In the genomic region with DNA sequence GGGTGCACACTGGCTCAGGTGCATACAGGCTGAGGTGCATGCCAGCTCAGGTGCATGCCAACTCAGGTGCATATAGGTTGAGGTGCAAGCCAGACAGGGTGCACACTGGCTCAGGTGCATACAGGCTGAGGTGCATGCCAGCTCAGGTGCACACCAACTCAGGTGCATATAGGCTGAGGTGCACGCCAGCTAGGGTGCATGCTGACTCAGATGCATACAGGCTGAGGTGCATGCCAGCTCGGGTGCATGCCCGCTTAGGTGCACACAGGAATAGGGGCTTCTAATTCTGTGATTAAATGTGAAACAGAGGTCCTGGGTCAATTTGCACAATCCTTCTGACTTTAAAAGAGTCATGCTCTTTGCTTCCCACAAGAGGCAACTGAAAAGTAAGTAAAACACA, we compare ENCODE assay signal across 8 cellular contexts. TPM values are rescaled to one million over a fixed set of nuclear protein-coding genes. Genes with fewer than 3 reads are reported as not detected.
DNase-seq lines count a peak whose midpoint lies in the region; ATAC-seq and TF ChIP-seq lines count a peak whose summit lies in the region.
"Not testable (repeated sequence)": the region's sequence is repeated elsewhere in the genome, so short reads cannot be mapped to it uniquely, and the experiment has no call there.

No MANE protein-coding gene starts in this region.

- not testable (repeated sequence) for H3K27me3 Mint-ChIP-seq in activated CD4-positive, alpha-beta T cell treated with anti-CD3 and anti-CD28 coated beads, Interleukin-2, amount 10 ng/mL, durations not matched to agents 24 days and 14 days; central memory CD8-positive, alpha-beta T cell; naive thymus-derived CD4-positive, alpha-beta T cell

- H3K27ac Mint-ChIP-seq in activated CD4-positive, alpha-beta T cell treated with anti-CD3 and anti-CD28 coated beads, Interleukin-2, amount 10 ng/mL, durations not matched to agents 24 days and 14 days, result peak overlapping the region; percentile 84
- peak overlapping the region; percentile 83 for H3K27ac Mint-ChIP-seq in central memory CD8-positive, alpha-beta T cell (ENCODE audit: low read depth)
- H3K27ac Mint-ChIP-seq in naive thymus-derived CD4-positive, alpha-beta T cell, result peak overlapping the region; percentile 67 to 99 (median 94)
- not testable (repeated sequence) for H3K27ac Mint-ChIP-seq in stimulated activated effector memory CD8-positive, alpha-beta T cell treated with anti-CD3 and anti-CD28 coated beads, Interleukin-12 subunit alpha, Interleukin-12 subunit beta, amount 100 ng/mL, for 72 hours

- intact Hi-C loops in activated CD4-positive, alpha-beta T cell treated with anti-CD3 and anti-CD28 coated beads, Interleukin-2, amount 10 ng/mL, durations not matched to agents 24 days and 14 days (cut with micrococcal nuclease); naive thymus-derived CD4-positive, alpha-beta T cell (cut with micrococcal nuclease): not testable (repeated sequence)

- H3K27me3 ChIP-seq in BLaER1 treated with 17β-estradiol and CSF1 and Interleukin-3, amounts not matched to agents 10 nM and 100 nM; Peyer's patch; naive thymus-derived CD4-positive, alpha-beta T cell (ENCODE audit: control insufficient read depth in 2 of 2, insufficient read depth in 2 of 2, low read length in 2 of 2): not testable (repeated sequence)

- TF ChIP-seq POLR2A in Peyer's patch (IDR thresholded peaks at IDR 0.05), result not testable (repeated sequence)

- peak in 2 of 3 donors; percentile 6 to 40 for DNase-seq in Peyer's patch
- not testable (repeated sequence) for DNase-seq in activated CD4-positive, alpha-beta T cell treated with anti-CD3 and anti-CD28 coated beads, Interleukin-2, amount 10 ng/mL, durations not matched to agents 24 days and 14 days; central memory CD8-positive, alpha-beta T cell (ENCODE audit: low spot score in 2 of 2); naive thymus-derived CD4-positive, alpha-beta T cell; stimulated activated effector memory CD8-positive, alpha-beta T cell treated with anti-CD3 and anti-CD28 coated beads, Interleukin-12 subunit alpha, Interleukin-12 subunit beta, amount 100 ng/mL, for 72 hours (ENCODE audit: low spot score in 2 of 2)
- DNase-seq in activated CD8-positive, alpha-beta memory T cell treated with anti-CD3 and anti-CD28 coated beads, Interleukin-2, amount 50 U/mL, for 4 hours, result peak; percentile 18
- DNase-seq in activated effector memory CD4-positive, alpha-beta T cell treated with anti-CD3 and anti-CD28 coated beads, Interleukin-2, amount 50 U/mL, for 16 hours, result peak; percentile 59

- peaks cover 0 to 48% (median 21%) of the 10 kb centered on the region in 11 experiments; a peak in 12 of 22 replicates for H3K36me3 ChIP-seq in BLaER1 treated with 17β-estradiol and CSF1 and Interleukin-3, amounts not matched to agents 10 nM and 100 nM
- H3K36me3 ChIP-seq in Peyer's patch, result not testable (repeated sequence)
- peaks cover 0 to 21% (median 5%) of the 10 kb centered on the region in 3 experiments for H3K36me3 ChIP-seq in naive thymus-derived CD4-positive, alpha-beta T cell (ENCODE audit: control insufficient read depth in 2 of 3, insufficient read depth in 3 of 3, low read length in 3 of 3)

- not testable (repeated sequence) for TF ChIP-seq CTCF in Peyer's patch (IDR thresholded peaks at IDR 0.05)

- H3K27ac ChIP-seq in BLaER1 treated with 17β-estradiol and CSF1 and Interleukin-3, amounts not matched to agents 10 nM and 100 nM, result not testable (repeated sequence)
- peak overlapping the region in 1 of 4 donors; percentile 19 for H3K27ac ChIP-seq in Peyer's patch
- H3K27ac ChIP-seq in naive thymus-derived CD4-positive, alpha-beta T cell (ENCODE audit: low read depth, low read length), result peak overlapping the region; percentile 40

- H4K20me1 ChIP-seq in BLaER1 treated with 17β-estradiol and CSF1 and Interleukin-3, amounts not matched to agents 10 nM and 100 nM, result peaks cover 0 to 67% (median 4%) of the 10 kb centered on the region in 11 experiments; a peak in 7 of 22 replicates

- not testable (repeated sequence) for ATAC-seq in central memory CD8-positive, alpha-beta T cell (replicated peaks; ENCODE audit: extremely low read depth, poor library complexity, severe bottlenecking); naive thymus-derived CD4-positive, alpha-beta T cell; stimulated activated effector memory CD8-positive, alpha-beta T cell treated with anti-CD3 and anti-CD28 coated beads, Interleukin-12 subunit alpha, Interleukin-12 subunit beta, amount 100 ng/mL, for 72 hours

- H3K4me2 ChIP-seq in BLaER1 treated with 17β-estradiol and CSF1 and Interleukin-3, amounts not matched to agents 10 nM and 100 nM, result peak overlapping the region in 8 of 11 experiments; percentile 49 to 73 (median 58); a peak in 14 of 22 replicates

- peaks cover 44 to 82% (median 73%) of the 10 kb centered on the region in 10 experiments for H3K4me1 ChIP-seq in BLaER1 treated with 17β-estradiol and CSF1 and Interleukin-3, amounts not matched to agents 10 nM and 100 nM
- H3K4me1 ChIP-seq in Peyer's patch, result peaks cover 0 to 15% (median 13%) of the 10 kb centered on the region in 4 donors
- peaks cover 84 to 91% of the 10 kb centered on the region in 2 donors for H3K4me1 ChIP-seq in naive thymus-derived CD4-positive, alpha-beta T cell (ENCODE audit: control insufficient read depth in 2 of 2, insufficient read depth in 2 of 2, low read length in 2 of 2)

- peaks cover 82% of the 10 kb centered on the region for H3K4me1 Mint-ChIP-seq in activated CD4-positive, alpha-beta T cell treated with anti-CD3 and anti-CD28 coated beads, Interleukin-2, amount 10 ng/mL, durations not matched to agents 24 days and 14 days
- H3K4me1 Mint-ChIP-seq in central memory CD8-positive, alpha-beta T cell, result peaks cover 89% of the 10 kb centered on the region
- peaks cover 69 to 98% (median 91%) of the 10 kb centered on the region in 7 donors for H3K4me1 Mint-ChIP-seq in naive thymus-derived CD4-positive, alpha-beta T cell
- peaks cover 97% of the 10 kb centered on the region for H3K4me1 Mint-ChIP-seq in stimulated activated effector memory CD8-positive, alpha-beta T cell treated with anti-CD3 and anti-CD28 coated beads, Interleukin-12 subunit alpha, Interleukin-12 subunit beta, amount 100 ng/mL, for 72 hours

- peak overlapping the region; percentile 53 for H3K4me3 Mint-ChIP-seq in activated CD4-positive, alpha-beta T cell treated with anti-CD3 and anti-CD28 coated beads, Interleukin-2, amount 10 ng/mL, durations not matched to agents 24 days and 14 days
- H3K4me3 Mint-ChIP-seq in central memory CD8-positive, alpha-beta T cell, result peak overlapping the region; percentile 9
- H3K4me3 Mint-ChIP-seq in naive thymus-derived CD4-positive, alpha-beta T cell, result peak overlapping the region in 9 of 10 donors; percentile 2 to 87 (median 51)
- H3K4me3 Mint-ChIP-seq in stimulated activated effector memory CD8-positive, alpha-beta T cell treated with anti-CD3 and anti-CD28 coated beads, Interleukin-12 subunit alpha, Interleukin-12 subunit beta, amount 100 ng/mL, for 72 hours, result peak overlapping the region; percentile 69

- POLR2A ChIA-PET in naive thymus-derived CD4-positive, alpha-beta T cell (lab: Charles Lee), result interaction anchor here (0.6 to 14.0 kb wide), 11 partner anchors 7 to 77 kb away, joined by 3 to 242 read pairs (median 10); no protein-coding TSS in a partner anchor

- not testable (repeated sequence) for H3K9ac ChIP-seq in BLaER1 treated with 17β-estradiol and CSF1 and Interleukin-3, amounts not matched to agents 10 nM and 100 nM

- H3K36me3 Mint-ChIP-seq in activated CD4-positive, alpha-beta T cell treated with anti-CD3 and anti-CD28 coated beads, Interleukin-2, amount 10 ng/mL, durations not matched to agents 24 days and 14 days (ENCODE audit: low read depth), result peaks cover 84% of the 10 kb centered on the region
- peaks cover 39% of the 10 kb centered on the region for H3K36me3 Mint-ChIP-seq in central memory CD8-positive, alpha-beta T cell (ENCODE audit: insufficient read depth)
- H3K36me3 Mint-ChIP-seq in naive thymus-derived CD4-positive, alpha-beta T cell, result peaks cover 18 to 69% (median 44%) of the 10 kb centered on the region in 5 donors
- peaks cover 93% of the 10 kb centered on the region for H3K36me3 Mint-ChIP-seq in stimulated activated effector memory CD8-positive, alpha-beta T cell treated with anti-CD3 and anti-CD28 coated beads, Interleukin-12 subunit alpha, Interleukin-12 subunit beta, amount 100 ng/mL, for 72 hours

- H3K9me3 ChIP-seq in BLaER1 treated with 17β-estradiol and CSF1 and Interleukin-3, amounts not matched to agents 10 nM and 100 nM (replicated peaks in 1 of 11); Peyer's patch; naive thymus-derived CD4-positive, alpha-beta T cell (ENCODE audit: control insufficient read depth in 2 of 3, low read length in 3 of 3): not testable (repeated sequence)

- H3K9me3 Mint-ChIP-seq in activated CD4-positive, alpha-beta T cell treated with anti-CD3 and anti-CD28 coated beads, Interleukin-2, amount 10 ng/mL, durations not matched to agents 24 days and 14 days; central memory CD8-positive, alpha-beta T cell; naive thymus-derived CD4-positive, alpha-beta T cell; stimulated activated effector memory CD8-positive, alpha-beta T cell treated with anti-CD3 and anti-CD28 coated beads, Interleukin-12 subunit alpha, Interleukin-12 subunit beta, amount 100 ng/mL, for 72 hours: not testable (repeated sequence)

- H3K4me3 ChIP-seq in BLaER1 treated with 17β-estradiol and CSF1 and Interleukin-3, amounts not matched to agents 10 nM and 100 nM; Peyer's patch; naive thymus-derived CD4-positive, alpha-beta T cell (ENCODE audit: low read length): not testable (repeated sequence)

- CTCF ChIA-PET in naive thymus-derived CD4-positive, alpha-beta T cell (lab: Charles Lee), result interaction anchor here (1.5 to 1.6 kb wide), 3 partner anchors 9 to 43 kb away, joined by 3 to 5 read pairs (median 4); no protein-coding TSS in a partner anchor

RNA-seq across cellular contexts. Expression of a gene that starts 26.1 kb away (rescaled TPM):
- 100 to 1,000 TPM in 1 of 4 donors, 10 to 100 TPM in 3; 24.3 to 124 (median 30.0) TPM for total RNA-seq in Peyer's patch
- 368 and 370 TPM in 2 replicates for total RNA-seq in activated CD4-positive, alpha-beta T cell treated with anti-CD3 and anti-CD28 coated beads, Interleukin-2, amount 10 ng/mL, durations not matched to agents 24 days and 14 days
- total RNA-seq in naive thymus-derived CD4-positive, alpha-beta T cell, result 100 to 1,000 TPM; 389 to 465 (median 460) TPM
- 100 to 1,000 TPM; 114 to 268 TPM for polyA plus RNA-seq in naive thymus-derived CD4-positive, alpha-beta T cell

Comparison
In these comparisons a context has a peak if more than half of its experiments do, and no peak if none do; other contexts are left out.
1. H3K4me3 Mint-ChIP-seq: peak in every context shown above with its lines; median percentile 69 in stimulated activated effector memory CD8-positive, alpha-beta T cell treated with anti-CD3 and anti-CD28 coated beads, Interleukin-12 subunit alpha, Interleukin-12 subunit beta, amount 100 ng/mL, for 72 hours; 53 in activated CD4-positive, alpha-beta T cell treated with anti-CD3 and anti-CD28 coated beads, Interleukin-2, amount 10 ng/mL, durations not matched to agents 24 days and 14 days; 51 in naive thymus-derived CD4-positive, alpha-beta T cell; 9 in central memory CD8-positive, alpha-beta T cell.